28 cellular contexts compared by ENCODE assay signal in genomic region chr1:219302697-219303096, GRCh38.
"Had no signal": no experiment of that assay in that cellular context is flagged by ENCODE, and none has a peak within 500 bp of the region (broad histone marks: within the 10 kb centered on the region; RNA-seq: fewer than 3 reads in every experiment).

No MANE protein-coding gene starts in this region.

- H3K27me3 Mint-ChIP-seq: activated B cell treated with CpG ODN at 0.5 μM for 24 hours; activated naive CD8-positive, alpha-beta T cell treated with anti-CD3 and anti-CD28 coated beads, Interleukin-2, amount 10 ng/mL, durations not matched to agents 7 days and 5 days; brain; memory B cell had no signal

- H3K4me3 Mint-ChIP-seq: activated B cell treated with CpG ODN at 0.5 μM for 24 hours; activated CD4-positive, alpha-beta T cell treated with anti-CD3 and anti-CD28 coated beads for 36 hours; activated naive CD8-positive, alpha-beta T cell treated with anti-CD3 and anti-CD28 coated beads, Interleukin-2, amount 10 ng/mL, durations not matched to agents 7 days and 5 days; brain; memory B cell; nephron had no signal

- H3K9me3 ChIP-seq: esophagus muscularis mucosa, gastroesophageal sphincter, neutrophil, pancreas, thyroid gland, upper lobe of right lung had no signal

- DNase-seq: activated B cell treated with CpG ODN at 0.5 μM for 24 hours; activated CD4-positive, alpha-beta T cell treated with anti-CD3 and anti-CD28 coated beads for 36 hours; activated CD4-positive, alpha-beta T cell treated with anti-CD3 and anti-CD28 coated beads, Interleukin-2, amount 50 U/mL, for 4 hours; activated CD8-positive, alpha-beta memory T cell treated with anti-CD3 and anti-CD28 coated beads for 24 hours; activated CD8-positive, alpha-beta memory T cell treated with anti-CD3 and anti-CD28 coated beads, Interleukin-2, amount 50 U/mL, for 48 hours; activated naive CD4-positive, alpha-beta T cell treated with Interleukin-2 at 50 U/mL for 16 hours; activated naive CD8-positive, alpha-beta T cell treated with anti-CD3 and anti-CD28 coated beads, Interleukin-2, amount 10 ng/mL, durations not matched to agents 7 days and 5 days; activated T-cell treated with anti-CD3 and anti-CD28 coated beads, Interleukin-2, amount 50 U/mL, for 48 hours; amygdala; effector memory CD4-positive, alpha-beta T cell; heart left ventricle; islet precursor cell; left colon; pancreas; psoas muscle; right cardiac atrium; stimulated activated CD4-positive, alpha-beta T cell treated with anti-CD3 and anti-CD28 coated beads, Interleukin-12 subunit alpha, Interleukin-12 subunit beta, amount 100 ng/mL, for 4 hours; stimulated activated CD4-positive, alpha-beta T cell treated with anti-CD3 and anti-CD28 coated beads, Interleukin-4, amount 100 ng/mL, for 4 hours; stimulated activated naive CD8-positive, alpha-beta T cell treated with anti-CD3 and anti-CD28 coated beads, Interleukin-15, Interleukin-2, amounts not matched to agents 100 U/mL and 50 U/mL, for 24 hours; T-helper 9 cell; thyroid gland; upper lobe of right lung had no signal

- H3K4me1 Mint-ChIP-seq: activated B cell treated with CpG ODN at 0.5 μM for 24 hours; activated CD4-positive, alpha-beta T cell treated with anti-CD3 and anti-CD28 coated beads for 36 hours; activated naive CD8-positive, alpha-beta T cell treated with anti-CD3 and anti-CD28 coated beads, Interleukin-2, amount 10 ng/mL, durations not matched to agents 7 days and 5 days; brain; memory B cell had no signal

- H3K27me3 ChIP-seq: esophagus muscularis mucosa, gastroesophageal sphincter, heart left ventricle, neutrophil, pancreas, thyroid gland, upper lobe of right lung had no signal

- FAIRE-seq: pancreas had no signal

- H3K36me3 Mint-ChIP-seq: activated naive CD8-positive, alpha-beta T cell treated with anti-CD3 and anti-CD28 coated beads, Interleukin-2, amount 10 ng/mL, durations not matched to agents 7 days and 5 days had no signal

- H3K4me1 ChIP-seq: pancreas, upper lobe of right lung had no signal

- H3K27ac Mint-ChIP-seq: activated B cell treated with CpG ODN at 0.5 μM for 24 hours; activated CD4-positive, alpha-beta T cell treated with anti-CD3 and anti-CD28 coated beads for 36 hours; activated naive CD8-positive, alpha-beta T cell treated with anti-CD3 and anti-CD28 coated beads, Interleukin-2, amount 10 ng/mL, durations not matched to agents 7 days and 5 days; brain; memory B cell had no signal

- H3K27ac ChIP-seq: esophagus muscularis mucosa, gastroesophageal sphincter, neutrophil, pancreas, psoas muscle, thyroid gland, upper lobe of right lung had no signal

- ATAC-seq: activated CD4-positive, alpha-beta T cell treated with anti-CD3 and anti-CD28 coated beads for 36 hours; gastroesophageal sphincter; heart left ventricle; left colon; pancreas; psoas muscle; right cardiac atrium; stimulated activated naive CD8-positive, alpha-beta T cell treated with anti-CD3 and anti-CD28 coated beads, Interleukin-15, Interleukin-2, amounts not matched to agents 100 U/mL and 50 U/mL, for 24 hours; upper lobe of right lung had no signal
